In genomic region chr13:97474581-97474980, GRCh38 we compare ENCODE assay signal across 21 cellular contexts. TPM values are rescaled to one million over a fixed set of nuclear protein-coding genes. Genes with fewer than 3 reads are reported as not detected.
DNase-seq lines count a peak whose midpoint lies in the region; FAIRE-seq and TF ChIP-seq lines count a peak whose summit lies in the region.
"Had no signal": no experiment of that assay in that cellular context is flagged by ENCODE, and none has a peak within 500 bp of the region (broad histone marks: within the 10 kb centered on the region; RNA-seq: fewer than 3 reads in every experiment).

No MANE protein-coding gene starts in this region.

- no peak overlapping the region for H3K14ac ChIP-seq in mesenchymal stem cell (ENCODE audit: low read length in 2 of 2)

- H3K36me3 ChIP-seq in HEK293 (ENCODE audit: control insufficient read depth in 2 of 2, insufficient read depth in 1 of 2, low read length in 2 of 2) (no peaks in the 10 kb centered on the region), mesenchymal stem cell (ENCODE audit: control insufficient read depth in 1 of 2, insufficient read depth in 2 of 2, low read depth in 1 of 2, low read length in 2 of 2) (no peaks in the 10 kb centered on the region), vagina (no peaks in the 10 kb centered on the region), uterus (no peaks in the 10 kb centered on the region)
- H3K36me3 ChIP-seq: Peyer's patch, SJSA1 had no signal

- no peak overlapping the region for H4K91ac ChIP-seq in mesenchymal stem cell (ENCODE audit: low read length)

- no peak overlapping the region for H2BK12ac ChIP-seq in mesenchymal stem cell (ENCODE audit: low read length in 2 of 2)

- peak; percentile 85 for FAIRE-seq in endometrium (lab: Jason Lieb, UNC)
- FAIRE-seq: H54 had no signal

- intact Hi-C loops in vagina (cut with DNase I): no loop called here
- intact Hi-C loops in uterus (cut with DNase I; ENCODE audit: low total_unique reads): no loop called here

- no peak overlapping the region for H2BK5ac ChIP-seq in mesenchymal stem cell (ENCODE audit: low read depth, low read length, poor library complexity, severe bottlenecking)

- no peaks in the 10 kb centered on the region for H3K9me3 ChIP-seq in HEK293 (ENCODE audit: control insufficient read depth, insufficient read depth, low read depth, low read length)
- H3K9me3 ChIP-seq in mesenchymal stem cell (ENCODE audit: control insufficient read depth, low read length): no peaks in the 10 kb centered on the region
- H3K9me3 ChIP-seq in vagina: no peaks in the 10 kb centered on the region
- no peaks in the 10 kb centered on the region for H3K9me3 ChIP-seq in uterus
- H3K9me3 ChIP-seq: Peyer's patch, SJSA1 had no signal

- no peak overlapping the region for H2BK120ac ChIP-seq in mesenchymal stem cell (ENCODE audit: low read depth, low read length)

- H3K4me2 ChIP-seq in mesenchymal stem cell (ENCODE audit: low read length, poor library complexity, severe bottlenecking): no peak overlapping the region

- 51% methylated on average over 5 of the region's 5 CpGs for WGBS in mesenchymal stem cell

- H3K79me1 ChIP-seq in mesenchymal stem cell (replicated peaks; ENCODE audit: low read length, poor library complexity, severe bottlenecking): no peaks in the 10 kb centered on the region

- H2BK15ac ChIP-seq in mesenchymal stem cell (ENCODE audit: low read depth, poor library complexity, severe bottlenecking): no peak overlapping the region

- no peak overlapping the region for H3K23ac ChIP-seq in mesenchymal stem cell (ENCODE audit: low read length in 2 of 2)

- TF ChIP-seq POLR2A in vagina (IDR thresholded peaks at IDR 0.05): no peak
- no peak for TF ChIP-seq POLR2A in uterus (IDR thresholded peaks at IDR 0.05)

- CTCF ChIA-PET in HEK293 (lab: Yijun Ruan, JAX): no interaction called here

- H3K9ac ChIP-seq in mesenchymal stem cell (ENCODE audit: low read length): no peak overlapping the region

- TF ChIP-seq CTCF in HEK293 (tag by site-specific recombination; IDR thresholded peaks at IDR 0.05) (no peak), vagina (IDR thresholded peaks at IDR 0.05) (no peak), uterus (IDR thresholded peaks at IDR 0.05) (no peak)

- H3K4me1 ChIP-seq in HEK293 (ENCODE audit: control insufficient read depth, insufficient read depth, low read length): no peaks in the 10 kb centered on the region
- H3K4me1 ChIP-seq in mesenchymal stem cell (ENCODE audit: control insufficient read depth, insufficient read depth, low read depth, low read length): no peaks in the 10 kb centered on the region
- peaks cover 7% of the 10 kb centered on the region for H3K4me1 ChIP-seq in vagina
- H3K4me1 ChIP-seq in uterus: no peaks in the 10 kb centered on the region
- H3K4me1 ChIP-seq: Peyer's patch had no signal

- H2AK5ac ChIP-seq in mesenchymal stem cell (ENCODE audit: low read length, severe bottlenecking): no peak overlapping the region

- no peak overlapping the region for H2AFZ ChIP-seq in mesenchymal stem cell (ENCODE audit: low read depth, low read length)

- peak; percentile 61 for DNase-seq in mesenchymal stem cell
- no peak for DNase-seq in vagina (ENCODE audit: extremely low spot score in 2 of 2)
- DNase-seq in NCI-H1436 (lab: John Stamatoyannopoulos, UW): no peak
- no peak for DNase-seq in uterus
- no peak for DNase-seq in NCI-H1092 treated with DMSO at 0.1 percent for 48 hours (lab: John Stamatoyannopoulos, UW)
- DNase-seq: AML-193; C1 segment of cervical spinal cord; CD8-positive, alpha-beta memory T cell; GF-D8; MM.1S; NCI-H1092; NCI-H146; NCI-H2029 treated with DMSO at 0.1 percent for 48 hours; NCI-H226; NCI-H524; NCI-H82; Peyer's patch had no signal

- H3K4ac ChIP-seq in mesenchymal stem cell (ENCODE audit: low read depth in 1 of 2, low read length in 2 of 2): peak overlapping the region in 1 of 2 experiments; percentile 24

- H3K27ac ChIP-seq in HEK293 (ENCODE audit: extremely low read depth, low read depth, low read length): no peak overlapping the region
- H3K27ac ChIP-seq in mesenchymal stem cell (ENCODE audit: low read length, poor library complexity, severe bottlenecking): no peak overlapping the region
- H3K27ac ChIP-seq in vagina: peak overlapping the region; percentile 45
- H3K27ac ChIP-seq in uterus: no peak overlapping the region
- H3K27ac ChIP-seq: SJSA1 had no signal

- no peaks in the 10 kb centered on the region for H3K27me3 ChIP-seq in mesenchymal stem cell (ENCODE audit: control insufficient read depth in 1 of 2, insufficient read depth in 1 of 2, low read length in 2 of 2)
- no peaks in the 10 kb centered on the region for H3K27me3 ChIP-seq in vagina
- no peaks in the 10 kb centered on the region for H3K27me3 ChIP-seq in uterus
- H3K27me3 ChIP-seq: Peyer's patch, SJSA1 had no signal

- peak overlapping the region; percentile 55 for H4K8ac ChIP-seq in mesenchymal stem cell (ENCODE audit: low read length)

- peak overlapping the region; percentile 60 to 82 for H3K18ac ChIP-seq in mesenchymal stem cell (ENCODE audit: low read depth in 1 of 2, low read length in 2 of 2)

- POLR2A ChIA-PET in HEK293 (lab: Yijun Ruan, JAX): no interaction called here

- H3K4me3 ChIP-seq in HEK293 (ENCODE audit: low read depth, low read length) (no peak overlapping the region), mesenchymal stem cell (ENCODE audit: insufficient read depth in 1 of 2, low read depth in 1 of 2, low read length in 2 of 2) (no peak overlapping the region), vagina (no peak overlapping the region), uterus (no peak overlapping the region)
- H3K4me3 ChIP-seq: Peyer's patch, SJSA1 had no signal

TF ChIP-seq in HEK293, 187 proteins besides CTCF, POLR2A, EP300 and RAD21:
- TF ChIP-seq SCRT2 (tag by site-specific recombination; IDR thresholded peaks at IDR 0.05) (peak; percentile 91), ZEB2 (tag by site-specific recombination; IDR thresholded peaks at IDR 0.05) (no peak)

RNA-seq across cellular contexts. Expression of gene RAP2A, which starts 40.6 kb away (rescaled TPM):
- 15.2 TPM for polyA plus RNA-seq in mesenchymal stem cell (2013, experiment 1 of 2)
- polyA plus RNA-seq in mesenchymal stem cell (2013, experiment 2 of 2): 15.4 TPM
- 19.6 TPM for total RNA-seq in vagina
- 10 to 100 TPM in 3 of 4 donors, 1 to 10 TPM in 1; 7.9 to 76.9 (median 24.2) TPM for total RNA-seq in uterus
